Comparison of ENCODE assay signal across 25 cellular contexts in the genomic region with DNA sequence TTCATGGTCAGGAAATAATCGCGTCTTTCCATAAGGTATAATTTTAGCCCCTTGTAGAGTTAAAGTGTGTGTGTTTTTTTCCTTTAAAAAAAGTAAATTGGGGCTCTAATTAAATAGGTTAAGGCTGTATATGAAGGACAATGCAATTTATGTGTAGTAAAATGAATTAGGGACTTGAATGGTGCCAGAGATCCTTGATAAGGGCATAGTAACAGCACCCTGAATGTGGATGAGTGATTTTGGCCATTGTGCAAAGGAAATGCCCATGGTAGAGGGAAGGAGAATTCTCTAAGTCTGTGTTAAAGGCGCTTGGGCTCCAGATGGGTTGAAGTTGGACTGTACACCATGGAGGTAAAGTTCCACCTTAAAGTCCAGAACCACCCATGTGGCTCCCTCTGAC.
"Had no signal": no experiment of that assay in that cellular context is flagged by ENCODE, and none has a peak within 500 bp of the region (broad histone marks: within the 10 kb centered on the region; RNA-seq: fewer than 3 reads in every experiment).

No MANE protein-coding gene starts in this region.

- H3K9me3 ChIP-seq: colonic mucosa, esophagus squamous epithelium, gastrocnemius medialis, heart left ventricle had no signal

- H3K4me3 ChIP-seq: colonic mucosa, coronary artery, dorsolateral prefrontal cortex, esophagus muscularis mucosa, esophagus squamous epithelium, gastrocnemius medialis, gastroesophageal sphincter, heart left ventricle, heart right ventricle had no signal

- H3K4me3 Mint-ChIP-seq: dendritic cell treated with granulocyte-macrophage colony-stimulating factor and Interleukin-4, amounts not matched to agents 40 ng/mL and 50 ng/mL, for 4 days; effector memory CD8-positive, alpha-beta T cell; endodermal cell had no signal

- H3K27ac ChIP-seq: colonic mucosa, coronary artery, dorsolateral prefrontal cortex, epithelial cell of prostate, esophagus muscularis mucosa, esophagus squamous epithelium, foreskin keratinocyte, gastrocnemius medialis, gastroesophageal sphincter, heart left ventricle, heart right ventricle had no signal

- DNase-seq: colonic mucosa; cortex of kidney; dermis blood vessel endothelial cell; dorsolateral prefrontal cortex; effector CD4-positive, alpha-beta T cell; effector CD8-positive, alpha-beta T cell; effector memory CD4-positive, alpha-beta T cell; effector memory CD8-positive, alpha-beta T cell; endodermal cell; erythroblast; esophagus squamous epithelium; foreskin fibroblast; foreskin keratinocyte; foreskin melanocyte; gastrocnemius medialis; glutamatergic neuron; head of caudate nucleus; heart left ventricle; heart right ventricle had no signal

- H3K9me3 Mint-ChIP-seq: endodermal cell had no signal

- H3K27me3 ChIP-seq: colonic mucosa, foreskin keratinocyte, gastrocnemius medialis had no signal

- H3K4me1 ChIP-seq: colonic mucosa, esophagus muscularis mucosa, esophagus squamous epithelium, foreskin keratinocyte, gastrocnemius medialis, gastroesophageal sphincter, heart left ventricle, heart right ventricle had no signal

- ATAC-seq: effector memory CD8-positive, alpha-beta T cell; esophagus mucosa; foreskin keratinocyte; gastrocnemius medialis; gastroesophageal sphincter; heart left ventricle; heart right ventricle had no signal

- H3K36me3 ChIP-seq: colonic mucosa, esophagus muscularis mucosa, esophagus squamous epithelium, gastrocnemius medialis, gastroesophageal sphincter, heart left ventricle, heart right ventricle had no signal

- H3K27me3 Mint-ChIP-seq: dendritic cell treated with granulocyte-macrophage colony-stimulating factor and Interleukin-4, amounts not matched to agents 40 ng/mL and 50 ng/mL, for 4 days; effector memory CD8-positive, alpha-beta T cell had no signal

- H3K27ac Mint-ChIP-seq: dendritic cell treated with granulocyte-macrophage colony-stimulating factor and Interleukin-4, amounts not matched to agents 40 ng/mL and 50 ng/mL, for 4 days; effector memory CD8-positive, alpha-beta T cell; endodermal cell had no signal
